Comparison of ENCODE assay signal across 16 cellular contexts in genomic region chr2:43748333-43748732, GRCh38.
"Had no signal": no experiment of that assay in that cellular context is flagged by ENCODE, and none has a peak within 500 bp of the region (broad histone marks: within the 10 kb centered on the region; RNA-seq: fewer than 3 reads in every experiment).

No MANE protein-coding gene starts in this region.

- H3K4me3 ChIP-seq: lower lobe of right lung, neural progenitor cell, ovary, SK-N-MC, suprapubic skin had no signal

- H3K27me3 ChIP-seq: foreskin keratinocyte, neural progenitor cell, ovary, suprapubic skin had no signal

- H2AFZ ChIP-seq: neural progenitor cell had no signal

- H3K36me3 Mint-ChIP-seq: type B pancreatic cell had no signal

- ATAC-seq: foreskin keratinocyte, left cardiac atrium, lower lobe of right lung, Right ventricle myocardium inferior had no signal

- DNase-seq: activated CD8-positive, alpha-beta memory T cell treated with anti-CD3 and anti-CD28 coated beads, Interleukin-2, amount 50 U/mL, for 4 hours; activated effector memory CD4-positive, alpha-beta T cell treated with Interleukin-2 at 50 U/mL for 16 hours; foreskin keratinocyte; head of caudate nucleus; left cardiac atrium; lower lobe of right lung; midbrain; ovary; stimulated activated naive CD4-positive, alpha-beta T cell; T-helper 1 cell had no signal

- H3K4me1 ChIP-seq: foreskin keratinocyte had no signal

- H3K4me2 ChIP-seq: neural progenitor cell had no signal

- H3K36me3 ChIP-seq: neural progenitor cell, ovary had no signal

- H3K9me3 Mint-ChIP-seq: neural progenitor cell, type B pancreatic cell had no signal

- H3K27ac ChIP-seq: foreskin keratinocyte, lower lobe of right lung, neural progenitor cell, ovary, SK-N-MC, suprapubic skin, VCaP had no signal

- H3K27me3 Mint-ChIP-seq: type B pancreatic cell had no signal

- H3K27ac Mint-ChIP-seq: neural progenitor cell, type B pancreatic cell had no signal

- H3K9ac ChIP-seq: neural progenitor cell had no signal

- H3K4me3 Mint-ChIP-seq: neural progenitor cell, type B pancreatic cell had no signal

- H3K9me3 ChIP-seq: lower lobe of right lung, ovary, suprapubic skin had no signal
